Comparison of ENCODE assay signal across 8 cellular contexts in the genomic region with DNA sequence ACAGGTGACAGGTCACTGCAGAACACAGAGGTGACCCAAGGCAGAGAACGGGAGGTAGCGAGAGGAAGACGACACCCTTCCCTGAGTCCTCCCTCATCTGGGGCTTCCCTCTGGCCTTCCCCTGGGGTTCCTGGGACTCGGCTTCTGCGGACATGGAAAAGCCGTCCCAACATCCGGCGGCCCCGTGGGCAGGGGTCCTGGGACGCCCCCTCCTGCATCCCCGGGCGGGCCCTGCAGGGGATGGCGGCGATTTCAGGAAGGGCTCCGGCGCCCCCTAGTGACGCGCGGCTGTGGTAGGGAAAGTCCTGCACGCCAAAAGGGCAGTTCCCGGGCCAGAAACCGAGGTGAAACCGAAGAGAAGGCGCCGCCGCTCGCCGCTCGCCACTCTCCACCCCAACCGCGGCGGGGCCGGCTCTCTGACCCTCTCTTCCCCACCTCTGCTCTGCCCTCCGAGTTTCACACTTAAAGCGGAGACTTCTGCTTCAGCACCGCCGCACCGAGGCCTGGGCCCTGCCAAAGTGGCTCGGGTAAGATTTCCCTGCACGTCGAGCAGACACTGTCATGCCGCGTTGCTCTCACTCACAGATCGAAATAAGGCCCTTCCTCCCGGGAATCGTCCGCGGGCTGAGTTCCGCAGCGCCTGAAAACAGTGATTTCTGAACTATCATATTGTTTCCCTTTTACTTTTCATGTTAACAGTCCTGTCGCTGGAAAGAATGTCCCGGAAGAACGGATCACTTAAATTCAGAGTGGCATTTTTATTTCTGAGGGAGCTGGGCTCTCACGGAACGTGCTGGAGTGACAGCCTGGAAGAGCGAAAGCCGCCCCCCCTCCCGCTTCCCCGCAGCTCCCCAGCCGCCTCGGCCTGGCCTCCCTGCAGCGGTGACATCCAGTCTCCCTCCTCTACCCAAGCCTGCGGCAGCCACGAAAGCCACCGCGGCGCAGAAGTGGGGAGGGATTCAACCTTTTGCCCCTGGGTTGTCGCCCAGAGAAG.
DNase-seq lines count a peak whose midpoint lies in the region; ATAC-seq and TF ChIP-seq lines count a peak whose summit lies in the region.

No MANE protein-coding gene starts in this region.

- no peaks in the 10 kb centered on the region for H3K36me3 ChIP-seq in BE2C
- H3K36me3 ChIP-seq in esophagus (ENCODE audit: control insufficient read depth in 2 of 2, insufficient read depth in 2 of 2, low read length in 1 of 2): no peaks in the 10 kb centered on the region
- no peaks in the 10 kb centered on the region for H3K36me3 ChIP-seq in mucosa of stomach (ENCODE audit: control insufficient read depth, insufficient read depth, low read length)

- ATAC-seq in GM18907 (IDR thresholded peaks at IDR 0.05; ENCODE audit: unreplicated experiment) (peak; percentile 76), HG03135 (IDR thresholded peaks at IDR 0.05; ENCODE audit: unreplicated experiment) (peak; percentile 66)

- H3K4me1 ChIP-seq in BE2C (no peaks in the 10 kb centered on the region), esophagus (ENCODE audit: control insufficient read depth in 2 of 2, insufficient read depth in 2 of 2, low read length in 1 of 2) (peaks cover 0 to 17% of the 10 kb centered on the region in 2 donors), mucosa of stomach (ENCODE audit: control insufficient read depth, insufficient read depth, low read length) (no peaks in the 10 kb centered on the region)

- H3K9me3 ChIP-seq in BE2C (no peaks in the 10 kb centered on the region), esophagus (ENCODE audit: control insufficient read depth in 2 of 2, insufficient read depth in 1 of 2, low read depth in 1 of 2, low read length in 1 of 2) (peaks cover 0 to 4% of the 10 kb centered on the region in 2 donors), mucosa of stomach (ENCODE audit: control insufficient read depth, low read length) (no peaks in the 10 kb centered on the region)

- 13 to 21% methylated on average over 67 to 68 of the region's 68 CpGs for WGBS in esophagus, 2 donors

- peak; percentile 86 for DNase-seq in BE2C
- DNase-seq in NOMO-1 treated with DMSO at 0.1 percent for 48 hours (lab: John Stamatoyannopoulos, UW; ENCODE audit: unreplicated experiment): peak; percentile 58
- DNase-seq in activated T-cell treated with anti-CD3 and anti-CD28 coated beads for 4 hours: peak; percentile 51
- DNase-seq in stimulated activated CD8-positive, alpha-beta memory T cell treated with anti-CD3 and anti-CD28 coated beads, Interleukin-4, amount 100 ng/mL, for 48 hours: peak; percentile 88

- TF ChIP-seq CTCF in BE2C (IDR thresholded peaks at IDR 0.05; ENCODE audit: low read depth, low read length): peak; percentile 91

- H3K27me3 ChIP-seq in BE2C (no peaks in the 10 kb centered on the region), esophagus (ENCODE audit: control insufficient read depth in 1 of 2, insufficient read depth in 2 of 2, low read length in 2 of 2) (no peaks in the 10 kb centered on the region), mucosa of stomach (ENCODE audit: control insufficient read depth, insufficient read depth, low read length) (no peaks in the 10 kb centered on the region)

- peak overlapping the region; percentile 17 for H3K9ac ChIP-seq in mucosa of stomach (ENCODE audit: low read length)

- H3K4me3 ChIP-seq in BE2C (ENCODE audit: low read depth, low read length): peak overlapping the region; percentile 49
- H3K4me3 ChIP-seq in esophagus (ENCODE audit: low read depth in 1 of 2, low read length in 2 of 2): peak overlapping the region; percentile 48 to 57
- no peak overlapping the region for H3K4me3 ChIP-seq in mucosa of stomach (ENCODE audit: low read length)

- H3K27ac ChIP-seq in esophagus (ENCODE audit: low read depth in 2 of 2, low read length in 1 of 2): no peak overlapping the region
